Comparison of ENCODE assay signal across 1 cellular context in the genomic region with DNA sequence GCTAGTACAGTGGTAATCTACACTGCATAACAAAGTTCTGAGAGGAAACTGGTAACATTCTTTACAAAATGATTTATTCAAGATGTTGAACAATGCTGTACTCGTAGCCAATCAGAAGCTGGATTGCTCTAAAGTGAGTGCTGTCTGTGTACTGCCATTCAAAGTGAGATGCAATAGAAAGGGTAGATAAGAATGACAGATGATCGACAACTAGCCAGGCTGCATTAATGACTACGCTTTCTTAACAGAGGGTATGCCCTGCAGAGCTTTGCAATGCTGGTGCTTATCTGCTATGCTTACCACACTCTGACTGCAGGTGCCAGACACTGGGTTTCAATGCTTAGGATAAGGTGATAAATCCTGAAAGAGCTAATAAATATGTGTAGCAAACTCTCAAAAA.
A peak's percentile ranks its signal among the peaks of the same experiment; 100 is the strongest.
TF ChIP-seq lines count a peak whose summit lies in the region.

No MANE protein-coding gene starts in this region.

TF ChIP-seq in K562, 482 proteins besides CTCF, POLR2A, EP300 and RAD21 (continued from another document):
- TF ChIP-seq ZBTB9 (CRISPR knock-in tag; IDR thresholded peaks at IDR 0.05) = no peak
- TF ChIP-seq POLR3A (IDR thresholded peaks at IDR 0.05; ENCODE audit: borderline replicate concordance, extremely low read depth, insufficient read depth, insufficient read length) = no peak
- TF ChIP-seq HMBOX1 (IDR thresholded peaks at IDR 0.05) = peak; percentile 74
- no peak for TF ChIP-seq HNRNPK (IDR thresholded peaks at IDR 0.05; ENCODE audit: low read depth, low read length, poor library complexity, severe bottlenecking)
- TF ChIP-seq, protein P1, sequence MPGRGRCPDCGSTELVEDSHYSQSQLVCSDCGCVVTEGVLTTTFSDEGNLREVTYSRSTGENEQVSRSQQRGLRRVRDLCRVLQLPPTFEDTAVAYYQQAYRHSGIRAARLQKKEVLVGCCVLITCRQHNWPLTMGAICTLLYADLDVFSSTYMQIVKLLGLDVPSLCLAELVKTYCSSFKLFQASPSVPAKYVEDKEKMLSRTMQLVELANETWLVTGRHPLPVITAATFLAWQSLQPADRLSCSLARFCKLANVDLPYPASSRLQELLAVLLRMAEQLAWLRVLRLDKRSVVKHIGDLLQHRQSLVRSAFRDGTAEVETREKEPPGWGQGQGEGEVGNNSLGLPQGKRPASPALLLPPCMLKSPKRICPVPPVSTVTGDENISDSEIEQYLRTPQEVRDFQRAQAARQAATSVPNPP (IDR thresholded peaks at IDR 0.05; ENCODE audit: borderline replicate concordance, insufficient read depth, insufficient read length) = no peak
- TF ChIP-seq ZFP30 (CRISPR knock-in tag; IDR thresholded peaks at IDR 0.05; ENCODE audit: borderline replicate concordance) = no peak
